8 cellular contexts compared by ENCODE assay signal in genomic region chr1:50978144-50978851, GRCh38. TPM values are rescaled to one million over a fixed set of nuclear protein-coding genes. Genes with fewer than 3 reads are reported as not detected.
DNase-seq lines count a peak whose midpoint lies in the region; ATAC-seq and TF ChIP-seq lines count a peak whose summit lies in the region.

No MANE protein-coding gene starts in this region.

- no peaks in the 10 kb centered on the region for H3K4me1 ChIP-seq in BE2C
- peaks cover 21% of the 10 kb centered on the region for H3K4me1 ChIP-seq in mononuclear cell (ENCODE audit: insufficient read depth, low read length)
- H3K4me1 ChIP-seq in tibial artery: peaks cover 0 to 55% (median 3%) of the 10 kb centered on the region in 4 donors

- H3K9me3 ChIP-seq in BE2C: no peaks in the 10 kb centered on the region
- no peaks in the 10 kb centered on the region for H3K9me3 ChIP-seq in mononuclear cell (ENCODE audit: low read depth, low read length)
- no peaks in the 10 kb centered on the region for H3K9me3 ChIP-seq in tibial artery

- ATAC-seq in GM18861 (IDR thresholded peaks at IDR 0.05; ENCODE audit: unreplicated experiment) (peak; percentile 15), HG03039 (IDR thresholded peaks at IDR 0.05; ENCODE audit: unreplicated experiment) (peak; percentile 40)

- intact Hi-C loops in tibial artery (cut with DNase I; ENCODE audit: low total_unique reads): no loop called here

- H3K27me3 ChIP-seq in BE2C (no peaks in the 10 kb centered on the region), mononuclear cell (ENCODE audit: insufficient read depth, low read length) (peaks cover 62% of the 10 kb centered on the region), tibial artery (no peaks in the 10 kb centered on the region)

- H3K27ac ChIP-seq in tibial artery: peak overlapping the region; percentile 99 to 100

- peak; percentile 56 for TF ChIP-seq POLR2A in erythroblast (IDR thresholded peaks at IDR 0.05; ENCODE audit: low read length)

- H3K4me3 ChIP-seq in BE2C (ENCODE audit: low read depth, low read length) (peak overlapping the region; percentile 78), mononuclear cell (ENCODE audit: low read length) (peak overlapping the region; percentile 67), tibial artery (peak overlapping the region; percentile 83 to 98)

- TF ChIP-seq CTCF in BE2C (IDR thresholded peaks at IDR 0.05; ENCODE audit: low read depth, low read length): no peak
- TF ChIP-seq CTCF in tibial artery (IDR thresholded peaks at IDR 0.05): no peak

- H3K36me3 ChIP-seq in BE2C: peaks cover 3% of the 10 kb centered on the region; the same call in 1 of the 2 replicates
- no peaks in the 10 kb centered on the region for H3K36me3 ChIP-seq in tibial artery

- DNase-seq in BE2C: peak; percentile 81
- peak; percentile 61 for DNase-seq in NCI-H2171 (lab: John Stamatoyannopoulos, UW)
- peak; percentile 4 for DNase-seq in activated CD4-positive, alpha-beta T cell treated with anti-CD3 and anti-CD28 coated beads, Interleukin-2, amount 50 U/mL, for 1 hour
- DNase-seq in erythroblast (lab: John Stamatoyannopoulos, UW): peak; percentile 55 to 67
- DNase-seq in tibial artery: peak; percentile 53 to 85

RNA-seq across cellular contexts. Expression of gene CDKN2C, which starts 8.3 kb away (rescaled TPM):
- polyA plus RNA-seq in BE2C (2012; ENCODE audit: insufficient read depth, insufficient read length, low read depth): 60.6 TPM
- 5.2 TPM for total RNA-seq in mononuclear cell

RNA-seq across cellular contexts. Expression of gene FAF1, which starts 18.2 kb away (rescaled TPM):
- polyA plus RNA-seq in BE2C (2012; ENCODE audit: insufficient read depth, insufficient read length, low read depth): 29.0 TPM
- 49.6 TPM for total RNA-seq in mononuclear cell

Comparison
In these comparisons a context has a peak if more than half of its experiments do, and no peak if none do; other contexts are left out.
1. Peak in every context shown above with its lines: DNase-seq, ATAC-seq, H3K4me3 ChIP-seq and H3K27ac ChIP-seq.
2. DNase-seq: peak in every context shown above with its lines; median percentile 81 in BE2C; 69 in tibial artery; 61 in NCI-H2171; 61 in erythroblast; 4 in activated CD4-positive, alpha-beta T cell treated with anti-CD3 and anti-CD28 coated beads, Interleukin-2, amount 50 U/mL, for 1 hour.